ENCODE assay signal across 2 cellular contexts in genomic region chr20:16444056-16444777, GRCh38.
TF ChIP-seq lines count a peak whose summit lies in the region.

No MANE protein-coding gene starts in this region.

TF ChIP-seq in SK-N-SH treated with all-trans-retinoic acid at 6 μM for 48 hours, 23 proteins besides CTCF, POLR2A, EP300 and RAD21 (continued from another document):
- TF ChIP-seq, protein P1, sequence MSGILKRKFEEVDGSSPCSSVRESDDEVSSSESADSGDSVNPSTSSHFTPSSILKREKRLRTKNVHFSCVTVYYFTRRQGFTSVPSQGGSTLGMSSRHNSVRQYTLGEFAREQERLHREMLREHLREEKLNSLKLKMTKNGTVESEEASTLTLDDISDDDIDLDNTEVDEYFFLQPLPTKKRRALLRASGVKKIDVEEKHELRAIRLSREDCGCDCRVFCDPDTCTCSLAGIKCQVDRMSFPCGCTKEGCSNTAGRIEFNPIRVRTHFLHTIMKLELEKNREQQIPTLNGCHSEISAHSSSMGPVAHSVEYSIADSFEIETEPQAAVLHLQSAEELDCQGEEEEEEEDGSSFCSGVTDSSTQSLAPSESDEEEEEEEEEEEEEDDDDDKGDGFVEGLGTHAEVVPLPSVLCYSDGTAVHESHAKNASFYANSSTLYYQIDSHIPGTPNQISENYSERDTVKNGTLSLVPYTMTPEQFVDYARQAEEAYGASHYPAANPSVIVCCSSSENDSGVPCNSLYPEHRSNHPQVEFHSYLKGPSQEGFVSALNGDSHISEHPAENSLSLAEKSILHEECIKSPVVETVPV (CRISPR knock-in tag; IDR thresholded peaks at IDR 0.05) = no peak
- TF ChIP-seq ZFP30 (CRISPR knock-in tag; IDR thresholded peaks at IDR 0.05) (no peak), BACH2 (CRISPR knock-in tag; IDR thresholded peaks at IDR 0.05; ENCODE audit: borderline replicate concordance) (no peak), ARNTL (CRISPR knock-in tag; IDR thresholded peaks at IDR 0.05; ENCODE audit: borderline replicate concordance, low read depth) (no peak), ISL1 (CRISPR knock-in tag; IDR thresholded peaks at IDR 0.05) (no peak), TCF4 (CRISPR knock-in tag; IDR thresholded peaks at IDR 0.05; ENCODE audit: borderline replicate concordance) (no peak), OSR1 (CRISPR knock-in tag; IDR thresholded peaks at IDR 0.05) (no peak), ZNF70 (CRISPR knock-in tag; IDR thresholded peaks at IDR 0.05) (no peak)
- TF ChIP-seq, protein P2, sequence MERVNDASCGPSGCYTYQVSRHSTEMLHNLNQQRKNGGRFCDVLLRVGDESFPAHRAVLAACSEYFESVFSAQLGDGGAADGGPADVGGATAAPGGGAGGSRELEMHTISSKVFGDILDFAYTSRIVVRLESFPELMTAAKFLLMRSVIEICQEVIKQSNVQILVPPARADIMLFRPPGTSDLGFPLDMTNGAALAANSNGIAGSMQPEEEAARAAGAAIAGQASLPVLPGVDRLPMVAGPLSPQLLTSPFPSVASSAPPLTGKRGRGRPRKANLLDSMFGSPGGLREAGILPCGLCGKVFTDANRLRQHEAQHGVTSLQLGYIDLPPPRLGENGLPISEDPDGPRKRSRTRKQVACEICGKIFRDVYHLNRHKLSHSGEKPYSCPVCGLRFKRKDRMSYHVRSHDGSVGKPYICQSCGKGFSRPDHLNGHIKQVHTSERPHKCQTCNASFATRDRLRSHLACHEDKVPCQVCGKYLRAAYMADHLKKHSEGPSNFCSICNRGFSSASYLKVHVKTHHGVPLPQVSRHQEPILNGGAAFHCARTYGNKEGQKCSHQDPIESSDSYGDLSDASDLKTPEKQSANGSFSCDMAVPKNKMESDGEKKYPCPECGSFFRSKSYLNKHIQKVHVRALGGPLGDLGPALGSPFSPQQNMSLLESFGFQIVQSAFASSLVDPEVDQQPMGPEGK (CRISPR knock-in tag; IDR thresholded peaks at IDR 0.05; ENCODE audit: borderline replicate concordance) = no peak
- TF ChIP-seq, protein P3, sequence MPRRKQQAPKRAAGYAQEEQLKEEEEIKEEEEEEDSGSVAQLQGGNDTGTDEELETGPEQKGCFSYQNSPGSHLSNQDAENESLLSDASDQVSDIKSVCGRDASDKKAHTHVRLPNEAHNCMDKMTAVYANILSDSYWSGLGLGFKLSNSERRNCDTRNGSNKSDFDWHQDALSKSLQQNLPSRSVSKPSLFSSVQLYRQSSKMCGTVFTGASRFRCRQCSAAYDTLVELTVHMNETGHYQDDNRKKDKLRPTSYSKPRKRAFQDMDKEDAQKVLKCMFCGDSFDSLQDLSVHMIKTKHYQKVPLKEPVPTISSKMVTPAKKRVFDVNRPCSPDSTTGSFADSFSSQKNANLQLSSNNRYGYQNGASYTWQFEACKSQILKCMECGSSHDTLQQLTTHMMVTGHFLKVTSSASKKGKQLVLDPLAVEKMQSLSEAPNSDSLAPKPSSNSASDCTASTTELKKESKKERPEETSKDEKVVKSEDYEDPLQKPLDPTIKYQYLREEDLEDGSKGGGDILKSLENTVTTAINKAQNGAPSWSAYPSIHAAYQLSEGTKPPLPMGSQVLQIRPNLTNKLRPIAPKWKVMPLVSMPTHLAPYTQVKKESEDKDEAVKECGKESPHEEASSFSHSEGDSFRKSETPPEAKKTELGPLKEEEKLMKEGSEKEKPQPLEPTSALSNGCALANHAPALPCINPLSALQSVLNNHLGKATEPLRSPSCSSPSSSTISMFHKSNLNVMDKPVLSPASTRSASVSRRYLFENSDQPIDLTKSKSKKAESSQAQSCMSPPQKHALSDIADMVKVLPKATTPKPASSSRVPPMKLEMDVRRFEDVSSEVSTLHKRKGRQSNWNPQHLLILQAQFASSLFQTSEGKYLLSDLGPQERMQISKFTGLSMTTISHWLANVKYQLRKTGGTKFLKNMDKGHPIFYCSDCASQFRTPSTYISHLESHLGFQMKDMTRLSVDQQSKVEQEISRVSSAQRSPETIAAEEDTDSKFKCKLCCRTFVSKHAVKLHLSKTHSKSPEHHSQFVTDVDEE (CRISPR knock-in tag; IDR thresholded peaks at IDR 0.05) = no peak

TF ChIP-seq in SK-N-SH, 30 proteins besides CTCF, POLR2A, EP300 and RAD21 (continued from another document):
- TF ChIP-seq EZH2phosphoT487 (IDR thresholded peaks at IDR 0.05; ENCODE audit: borderline replicate concordance, low read depth) (no peak), JUND (IDR thresholded peaks at IDR 0.05) (no peak), YY1 (IDR thresholded peaks at IDR 0.05; ENCODE audit: low read depth) (no peak), TCF12 (IDR thresholded peaks at IDR 0.05) (no peak), FOXJ3 (CRISPR knock-in tag; IDR thresholded peaks at IDR 0.05) (no peak), RCOR1 (IDR thresholded peaks at IDR 0.05; ENCODE audit: low read length) (no peak), NFIC (IDR thresholded peaks at IDR 0.05; ENCODE audit: borderline replicate concordance) (no peak), ELF1 (IDR thresholded peaks at IDR 0.05) (no peak), TAF1 (IDR thresholded peaks at IDR 0.05; ENCODE audit: borderline replicate concordance, low read depth, low read length) (no peak), USF1 (IDR thresholded peaks at IDR 0.05; ENCODE audit: borderline replicate concordance, low read depth) (no peak; the same call in 1 of the 2 replicates), SMC3 (IDR thresholded peaks at IDR 0.05; ENCODE audit: low read depth, low read length) (no peak), FOXM1 (IDR thresholded peaks at IDR 0.05; ENCODE audit: low read depth) (no peak)
- TF ChIP-seq, protein P4, sequence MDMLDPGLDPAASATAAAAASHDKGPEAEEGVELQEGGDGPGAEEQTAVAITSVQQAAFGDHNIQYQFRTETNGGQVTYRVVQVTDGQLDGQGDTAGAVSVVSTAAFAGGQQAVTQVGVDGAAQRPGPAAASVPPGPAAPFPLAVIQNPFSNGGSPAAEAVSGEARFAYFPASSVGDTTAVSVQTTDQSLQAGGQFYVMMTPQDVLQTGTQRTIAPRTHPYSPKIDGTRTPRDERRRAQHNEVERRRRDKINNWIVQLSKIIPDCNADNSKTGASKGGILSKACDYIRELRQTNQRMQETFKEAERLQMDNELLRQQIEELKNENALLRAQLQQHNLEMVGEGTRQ (IDR thresholded peaks at IDR 0.05; ENCODE audit: borderline replicate concordance, low read depth, low read length) = no peak
- TF ChIP-seq, protein P5, sequence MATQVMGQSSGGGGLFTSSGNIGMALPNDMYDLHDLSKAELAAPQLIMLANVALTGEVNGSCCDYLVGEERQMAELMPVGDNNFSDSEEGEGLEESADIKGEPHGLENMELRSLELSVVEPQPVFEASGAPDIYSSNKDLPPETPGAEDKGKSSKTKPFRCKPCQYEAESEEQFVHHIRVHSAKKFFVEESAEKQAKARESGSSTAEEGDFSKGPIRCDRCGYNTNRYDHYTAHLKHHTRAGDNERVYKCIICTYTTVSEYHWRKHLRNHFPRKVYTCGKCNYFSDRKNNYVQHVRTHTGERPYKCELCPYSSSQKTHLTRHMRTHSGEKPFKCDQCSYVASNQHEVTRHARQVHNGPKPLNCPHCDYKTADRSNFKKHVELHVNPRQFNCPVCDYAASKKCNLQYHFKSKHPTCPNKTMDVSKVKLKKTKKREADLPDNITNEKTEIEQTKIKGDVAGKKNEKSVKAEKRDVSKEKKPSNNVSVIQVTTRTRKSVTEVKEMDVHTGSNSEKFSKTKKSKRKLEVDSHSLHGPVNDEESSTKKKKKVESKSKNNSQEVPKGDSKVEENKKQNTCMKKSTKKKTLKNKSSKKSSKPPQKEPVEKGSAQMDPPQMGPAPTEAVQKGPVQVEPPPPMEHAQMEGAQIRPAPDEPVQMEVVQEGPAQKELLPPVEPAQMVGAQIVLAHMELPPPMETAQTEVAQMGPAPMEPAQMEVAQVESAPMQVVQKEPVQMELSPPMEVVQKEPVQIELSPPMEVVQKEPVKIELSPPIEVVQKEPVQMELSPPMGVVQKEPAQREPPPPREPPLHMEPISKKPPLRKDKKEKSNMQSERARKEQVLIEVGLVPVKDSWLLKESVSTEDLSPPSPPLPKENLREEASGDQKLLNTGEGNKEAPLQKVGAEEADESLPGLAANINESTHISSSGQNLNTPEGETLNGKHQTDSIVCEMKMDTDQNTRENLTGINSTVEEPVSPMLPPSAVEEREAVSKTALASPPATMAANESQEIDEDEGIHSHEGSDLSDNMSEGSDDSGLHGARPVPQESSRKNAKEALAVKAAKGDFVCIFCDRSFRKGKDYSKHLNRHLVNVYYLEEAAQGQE (IDR thresholded peaks at IDR 0.05; ENCODE audit: low read depth, low read length) = no peak
